ENCODE assay signal across 10 cellular contexts in the genomic region with DNA sequence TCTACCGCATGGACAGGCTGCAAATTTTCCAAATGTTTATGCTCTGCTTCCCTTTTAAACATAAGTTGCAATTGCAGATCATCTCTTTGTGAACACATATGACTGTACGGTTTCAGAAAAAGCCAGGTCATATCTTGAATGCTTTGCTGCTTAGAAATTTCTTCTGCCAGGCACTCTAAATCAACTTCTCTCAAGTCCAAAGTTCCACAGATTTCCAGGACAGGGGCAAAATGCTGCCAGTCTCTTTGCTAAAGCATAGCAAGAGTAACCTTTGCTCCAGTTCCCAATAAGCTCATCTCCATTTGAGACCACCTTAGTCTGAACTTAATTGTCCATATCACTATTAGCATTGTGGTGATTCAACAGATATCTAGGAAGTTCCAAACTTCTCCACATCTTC. TPM values are rescaled to one million over a fixed set of nuclear protein-coding genes. Genes with fewer than 3 reads are reported as not detected.
"Had no signal": no experiment of that assay in that cellular context is flagged by ENCODE, and none has a peak within 500 bp of the region (broad histone marks: within the 10 kb centered on the region; RNA-seq: fewer than 3 reads in every experiment).

No MANE protein-coding gene starts in this region.

- H3K4me2 ChIP-seq: KMS-11 had no signal

- H3K9ac ChIP-seq: KMS-11 had no signal

- H3K36me3 Mint-ChIP-seq: IgD-negative memory B cell had no signal

- H3K27ac ChIP-seq: HL-60, KMS-11 had no signal

- H3K27ac Mint-ChIP-seq: IgD-negative memory B cell had no signal

- H3K27me3 Mint-ChIP-seq: IgD-negative memory B cell had no signal

- H3K4me1 Mint-ChIP-seq: IgD-negative memory B cell had no signal

- FAIRE-seq: HTR-8/SVneo, K562 had no signal

- H3K4me3 ChIP-seq: K562 had no signal

- DNase-seq: IMR-90, KBM-7, KG1 had no signal

- ATAC-seq: K562 had no signal

- H3K4me3 Mint-ChIP-seq: IgD-negative memory B cell had no signal

RNA-seq across cellular contexts. Expression of a gene that starts 13.6 kb away (rescaled TPM):
- total RNA-seq: HT-29, HT1080, IMR-90, K562 had no signal
- polyA plus RNA-seq: IgD-negative memory B cell had no signal
